In the genomic region with DNA sequence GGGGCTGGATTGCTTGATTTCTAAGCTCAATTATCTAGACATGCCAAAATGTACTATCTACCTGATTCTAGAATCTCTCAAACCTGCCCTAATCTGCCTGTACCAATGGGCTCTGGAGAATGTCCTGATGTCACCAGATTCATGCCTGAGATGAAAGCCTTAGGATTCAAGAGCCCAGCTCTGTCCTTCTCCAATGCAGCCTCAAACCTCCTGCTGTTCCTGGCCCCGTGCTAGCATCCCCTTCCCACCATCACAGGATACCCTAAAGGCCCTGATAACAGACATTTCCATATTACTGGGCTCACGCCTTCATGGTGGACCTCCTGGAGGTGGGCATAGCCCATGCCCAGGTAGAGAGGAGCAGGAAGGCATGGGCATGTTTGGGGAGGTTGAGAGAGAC, we compare ENCODE assay signal across 9 cellular contexts.
DNase-seq lines count a peak whose midpoint lies in the region; ATAC-seq and TF ChIP-seq lines count a peak whose summit lies in the region.
"Had no signal": no experiment of that assay in that cellular context is flagged by ENCODE, and none has a peak within 500 bp of the region (broad histone marks: within the 10 kb centered on the region; RNA-seq: fewer than 3 reads in every experiment).

No MANE protein-coding gene starts in this region.

- H3K79me2 ChIP-seq in PC-3 (ENCODE audit: low read length): no peaks in the 10 kb centered on the region
- H3K79me2 ChIP-seq in smooth muscle cell (ENCODE audit: low read depth): no peaks in the 10 kb centered on the region

- H3F3A ChIP-seq in PC-3 (ENCODE audit: low read length, unreplicated experiment) (no peaks in the 10 kb centered on the region), smooth muscle cell (ENCODE audit: low read depth) (peaks cover 5% of the 10 kb centered on the region)

- no TSS peak for BruUV-seq in PC-3 (replicated peaks; lab: Mats Ljungman, UMichigan)

- H3K4me3 ChIP-seq in PC-3 (ENCODE audit: low read length): no peak overlapping the region
- no peak overlapping the region for H3K4me3 ChIP-seq in smooth muscle cell
- H3K4me3 ChIP-seq: left ventricle myocardium inferior had no signal

- no peaks in the 10 kb centered on the region for H3K27me3 Mint-ChIP-seq in central memory CD8-positive, alpha-beta T cell

- H3K9me3 ChIP-seq in PC-3 (ENCODE audit: low read length) (no peaks in the 10 kb centered on the region), smooth muscle cell (replicated peaks; ENCODE audit: low read depth) (no peaks in the 10 kb centered on the region)
- H3K9me3 ChIP-seq: left ventricle myocardium inferior had no signal

- TF ChIP-seq CTCF in PC-3 (conservative IDR thresholded peaks at IDR 0.05; ENCODE audit: low read depth, low read length) (no peak), smooth muscle cell (IDR thresholded peaks at IDR 0.05; ENCODE audit: borderline replicate concordance, insufficient read depth, poor library complexity, severe bottlenecking) (no peak)

- POLR2A ChIA-PET in PC-3 (lab: Charles Lee; ENCODE audit: unreplicated experiment): no interaction called here

- peak overlapping the region; percentile 59 for H3K4me3 Mint-ChIP-seq in central memory CD8-positive, alpha-beta T cell

- H3K4me1 Mint-ChIP-seq in central memory CD8-positive, alpha-beta T cell: peaks cover 65% of the 10 kb centered on the region

- H3K27me3 ChIP-seq in PC-3 (ENCODE audit: low read length): no peaks in the 10 kb centered on the region
- no peaks in the 10 kb centered on the region for H3K27me3 ChIP-seq in smooth muscle cell (ENCODE audit: low read depth)

- no peak for TF ChIP-seq POLR2A in GM18505 (IDR thresholded peaks at IDR 0.05; ENCODE audit: borderline replicate concordance, extremely low read depth, insufficient read depth, insufficient read length)

- no peaks in the 10 kb centered on the region for H3K9me2 ChIP-seq in PC-3 (replicated peaks; ENCODE audit: low read length)

- intact Hi-C loops in PC-3 (cut with micrococcal nuclease) (no loop called here), head of caudate nucleus (cut with DNase I) (no loop called here)

- H3K4me1 ChIP-seq in PC-3 (ENCODE audit: insufficient read depth, low read length) (peaks cover 12% of the 10 kb centered on the region; the same call in 1 of the 2 replicates), smooth muscle cell (ENCODE audit: low read depth) (peaks cover 9% of the 10 kb centered on the region)

- H3K27ac Mint-ChIP-seq in central memory CD8-positive, alpha-beta T cell (ENCODE audit: low read depth): peak overlapping the region; percentile 98

- peaks cover 31% of the 10 kb centered on the region for H3K36me3 Mint-ChIP-seq in central memory CD8-positive, alpha-beta T cell (ENCODE audit: insufficient read depth)

- H2AFZ ChIP-seq in PC-3 (ENCODE audit: low read length) (no peak overlapping the region), smooth muscle cell (ENCODE audit: low read depth) (no peak overlapping the region)

- ATAC-seq in GM18505 (IDR thresholded peaks at IDR 0.05; ENCODE audit: unreplicated experiment) (peak; percentile 6), PC-3 (no peak)
- ATAC-seq in central memory CD8-positive, alpha-beta T cell (replicated peaks; ENCODE audit: extremely low read depth, poor library complexity, severe bottlenecking): no peak

- no peak overlapping the region for H3K4me2 ChIP-seq in PC-3 (ENCODE audit: low read length)
- H3K4me2 ChIP-seq in smooth muscle cell: no peak overlapping the region

- DNase-seq in PC-3 (no peak), smooth muscle cell (lab: John Stamatoyannopoulos, UW; ENCODE audit: unreplicated experiment) (no peak), NCI-H2029 (lab: John Stamatoyannopoulos, UW) (no peak), head of caudate nucleus (no peak), NCI-H226 (no peak)
- no peak for DNase-seq in central memory CD8-positive, alpha-beta T cell (ENCODE audit: low spot score in 2 of 2)
- DNase-seq: left ventricle myocardium inferior, posterior cingulate gyrus had no signal

- no peaks in the 10 kb centered on the region for H4K20me1 ChIP-seq in PC-3 (ENCODE audit: low read length)
- no peaks in the 10 kb centered on the region for H4K20me1 ChIP-seq in smooth muscle cell (ENCODE audit: low read depth)

- H3K9ac ChIP-seq in PC-3 (ENCODE audit: low read length) (no peak overlapping the region), smooth muscle cell (ENCODE audit: low read depth) (no peak overlapping the region)

- 97% methylated on average over 2 of the region's 2 CpGs for WGBS in smooth muscle cell (ENCODE audit: low lambda C conversion rate)

- CTCF ChIA-PET in PC-3 (lab: Charles Lee): interaction anchor here (0.6 kb wide), 3 partner anchors 33 to 212 kb away, joined by 3 to 5 read pairs (median 3); no protein-coding TSS in a partner anchor

- H3K27ac ChIP-seq in PC-3 (ENCODE audit: low read length): peak overlapping the region; percentile 23; the same call in 1 of the 2 replicates
- peak overlapping the region; percentile 25 for H3K27ac ChIP-seq in smooth muscle cell (ENCODE audit: low read depth)

- H3K9me3 Mint-ChIP-seq in central memory CD8-positive, alpha-beta T cell: no peaks in the 10 kb centered on the region

- H3K36me3 ChIP-seq in PC-3 (ENCODE audit: low read depth, low read length) (no peaks in the 10 kb centered on the region), smooth muscle cell (ENCODE audit: low read depth) (no peaks in the 10 kb centered on the region)
- H3K36me3 ChIP-seq: left ventricle myocardium inferior had no signal
